ENCODE assay signal across 1 cellular context in the genomic region with DNA sequence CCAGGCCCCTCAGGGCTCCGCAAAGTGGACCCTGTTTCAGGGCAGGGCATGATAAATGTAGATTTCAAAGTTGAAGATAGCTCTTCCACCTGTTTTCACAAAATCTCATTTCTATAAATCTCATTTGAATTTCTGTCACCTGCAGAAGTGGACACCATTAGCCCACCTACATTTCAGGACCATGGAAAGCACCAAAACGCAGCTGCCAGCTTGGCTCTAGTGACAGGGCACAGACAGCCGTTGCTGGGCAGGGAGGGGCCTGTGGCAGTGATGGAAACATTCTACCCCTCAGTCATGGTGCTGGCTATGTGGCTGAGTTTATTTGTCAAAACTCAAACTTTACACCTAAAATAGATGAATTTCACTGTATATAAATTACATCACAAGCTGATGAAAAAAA.
TF ChIP-seq lines count a peak whose summit lies in the region.

No MANE protein-coding gene starts in this region.

TF ChIP-seq in GM12878, 131 proteins besides CTCF, POLR2A, EP300 and RAD21 (continued from another document):
- TF ChIP-seq, protein P1, sequence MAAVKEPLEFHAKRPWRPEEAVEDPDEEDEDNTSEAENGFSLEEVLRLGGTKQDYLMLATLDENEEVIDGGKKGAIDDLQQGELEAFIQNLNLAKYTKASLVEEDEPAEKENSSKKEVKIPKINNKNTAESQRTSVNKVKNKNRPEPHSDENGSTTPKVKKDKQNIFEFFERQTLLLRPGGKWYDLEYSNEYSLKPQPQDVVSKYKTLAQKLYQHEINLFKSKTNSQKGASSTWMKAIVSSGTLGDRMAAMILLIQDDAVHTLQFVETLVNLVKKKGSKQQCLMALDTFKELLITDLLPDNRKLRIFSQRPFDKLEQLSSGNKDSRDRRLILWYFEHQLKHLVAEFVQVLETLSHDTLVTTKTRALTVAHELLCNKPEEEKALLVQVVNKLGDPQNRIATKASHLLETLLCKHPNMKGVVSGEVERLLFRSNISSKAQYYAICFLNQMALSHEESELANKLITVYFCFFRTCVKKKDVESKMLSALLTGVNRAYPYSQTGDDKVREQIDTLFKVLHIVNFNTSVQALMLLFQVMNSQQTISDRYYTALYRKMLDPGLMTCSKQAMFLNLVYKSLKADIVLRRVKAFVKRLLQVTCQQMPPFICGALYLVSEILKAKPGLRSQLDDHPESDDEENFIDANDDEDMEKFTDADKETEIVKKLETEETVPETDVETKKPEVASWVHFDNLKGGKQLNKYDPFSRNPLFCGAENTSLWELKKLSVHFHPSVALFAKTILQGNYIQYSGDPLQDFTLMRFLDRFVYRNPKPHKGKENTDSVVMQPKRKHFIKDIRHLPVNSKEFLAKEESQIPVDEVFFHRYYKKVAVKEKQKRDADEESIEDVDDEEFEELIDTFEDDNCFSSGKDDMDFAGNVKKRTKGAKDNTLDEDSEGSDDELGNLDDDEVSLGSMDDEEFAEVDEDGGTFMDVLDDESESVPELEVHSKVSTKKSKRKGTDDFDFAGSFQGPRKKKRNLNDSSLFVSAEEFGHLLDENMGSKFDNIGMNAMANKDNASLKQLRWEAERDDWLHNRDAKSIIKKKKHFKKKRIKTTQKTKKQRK (IDR thresholded peaks at IDR 0.05; ENCODE audit: low read depth, low read length), result no peak
- no peak for TF ChIP-seq KLF5 (IDR thresholded peaks at IDR 0.05; ENCODE audit: partially characterized antibody)
- no peak for TF ChIP-seq SIN3A (IDR thresholded peaks at IDR 0.05; ENCODE audit: low read depth, low read length)
- TF ChIP-seq HDGF (IDR thresholded peaks at IDR 0.05), result no peak
- TF ChIP-seq EZH2 (IDR thresholded peaks at IDR 0.05; ENCODE audit: borderline replicate concordance, control insufficient read depth, low read depth, low read length), result no peak
- TF ChIP-seq REST (IDR thresholded peaks at IDR 0.05; ENCODE audit: low read depth, low read length), result peak; percentile 90
- TF ChIP-seq MYB (IDR thresholded peaks at IDR 0.05; ENCODE audit: borderline replicate concordance, low read depth, low read length), result no peak
- no peak for TF ChIP-seq CHD2 (IDR thresholded peaks at IDR 0.05; ENCODE audit: borderline replicate concordance, low read depth, low read length)
- no peak for TF ChIP-seq HDAC2 (IDR thresholded peaks at IDR 0.05)
- no peak for TF ChIP-seq CBFB (IDR thresholded peaks at IDR 0.05; ENCODE audit: low read depth)
- TF ChIP-seq RAD51 (IDR thresholded peaks at IDR 0.05), result no peak
- no peak for TF ChIP-seq ATF7 (IDR thresholded peaks at IDR 0.05; ENCODE audit: low read depth)
- no peak for TF ChIP-seq DPF2 (IDR thresholded peaks at IDR 0.05)
